Comparison of ENCODE assay signal across 8 cellular contexts in genomic region chr14:93543766-93544165, GRCh38.
DNase-seq lines count a peak whose midpoint lies in the region; ATAC-seq, FAIRE-seq and TF ChIP-seq lines count a peak whose summit lies in the region.

No MANE protein-coding gene starts in this region.

- H3K36me3 Mint-ChIP-seq in activated naive CD8-positive, alpha-beta T cell treated with anti-CD3 and anti-CD28 coated beads, Interleukin-2, amount 50 U/mL, for 24 hours (ENCODE audit: low read depth) = no peaks in the 10 kb centered on the region
- H3K36me3 Mint-ChIP-seq in mesothelial cell of epicardium = no peaks in the 10 kb centered on the region

- FAIRE-seq in RCC 7860 (lab: Jason Lieb, UNC) = no peak

- CTCF ChIA-PET in Panc1 (lab: Charles Lee) = no interaction called here

- DNase-seq in AG09319 (ENCODE audit: extremely low read depth, low read depth) (no peak), GM13976 (ENCODE audit: low spot score) (no peak), Panc1 (ENCODE audit: low read depth, low spot score) (no peak), foreskin fibroblast (peak; percentile 1 to 28), RCC 7860 (ENCODE audit: low spot score) (no peak), mesothelial cell of epicardium (ENCODE audit: low spot score in 2 of 2, unreplicated experiment in 2 of 2) (no peak)
- no peak for DNase-seq in activated naive CD8-positive, alpha-beta T cell treated with anti-CD3 and anti-CD28 coated beads, Interleukin-2, amount 50 U/mL, for 24 hours

- no peaks in the 10 kb centered on the region for H3K9me3 ChIP-seq in Panc1 (ENCODE audit: control insufficient read depth, insufficient read depth, low read depth, low read length)

- TF ChIP-seq CTCF in AG09319 (IDR thresholded peaks at IDR 0.05; ENCODE audit: low read depth, low read length) = peak; percentile 43
- peak; percentile 29 for TF ChIP-seq CTCF in GM13976 (IDR thresholded peaks at IDR 0.05; ENCODE audit: borderline replicate concordance, control extremely low read depth, extremely low read depth, insufficient read depth, missing control alignments)
- TF ChIP-seq CTCF in Panc1 (IDR thresholded peaks at IDR 0.05) = peak; percentile 43; the same call in 1 of the 2 replicates
- peak; percentile 37 for TF ChIP-seq CTCF in foreskin fibroblast (IDR thresholded peaks at IDR 0.05; ENCODE audit: low read depth, low read length)
- no peak for TF ChIP-seq CTCF in mesothelial cell of epicardium (IDR thresholded peaks at IDR 0.05; ENCODE audit: unreplicated experiment)

- no peaks in the 10 kb centered on the region for H3K4me1 ChIP-seq in Panc1 (ENCODE audit: control insufficient read depth, insufficient read depth, low read length)

- ATAC-seq in Panc1 (no peak), HG03439 (IDR thresholded peaks at IDR 0.05; ENCODE audit: unreplicated experiment) (no peak)
- ATAC-seq in activated naive CD8-positive, alpha-beta T cell treated with anti-CD3 and anti-CD28 coated beads, Interleukin-2, amount 50 U/mL, for 24 hours = no peak

- no peak overlapping the region for H3K4me3 Mint-ChIP-seq in activated naive CD8-positive, alpha-beta T cell treated with anti-CD3 and anti-CD28 coated beads, Interleukin-2, amount 50 U/mL, for 24 hours
- H3K4me3 Mint-ChIP-seq in mesothelial cell of epicardium = no peak overlapping the region

- no peak overlapping the region for H3K27ac Mint-ChIP-seq in activated naive CD8-positive, alpha-beta T cell treated with anti-CD3 and anti-CD28 coated beads, Interleukin-2, amount 50 U/mL, for 24 hours
- no peak overlapping the region for H3K27ac Mint-ChIP-seq in mesothelial cell of epicardium

- H3K4me3 ChIP-seq in Panc1 (ENCODE audit: low read depth in 2 of 2, low read length in 2 of 2) (no peak overlapping the region), foreskin fibroblast (ENCODE audit: low read depth in 1 of 2, low read length in 2 of 2) (no peak overlapping the region)

- no peak overlapping the region for H3K27ac ChIP-seq in Panc1 (ENCODE audit: low read length)

- POLR2A ChIA-PET in Panc1 (lab: Charles Lee) = no interaction called here

- no peaks in the 10 kb centered on the region for H3K9me3 Mint-ChIP-seq in activated naive CD8-positive, alpha-beta T cell treated with anti-CD3 and anti-CD28 coated beads, Interleukin-2, amount 50 U/mL, for 24 hours
- H3K9me3 Mint-ChIP-seq in mesothelial cell of epicardium = no peaks in the 10 kb centered on the region

- intact Hi-C loops in Panc1 (cut with micrococcal nuclease; ENCODE audit: unreplicated experiment) = loop anchor here (10.0 kb wide), 1 partner anchor 309 kb away; no protein-coding TSS in a partner anchor

- H3K36me3 ChIP-seq in Panc1 (ENCODE audit: control insufficient read depth, insufficient read depth, low read length) = no peaks in the 10 kb centered on the region

- H3K27me3 ChIP-seq in Panc1 (ENCODE audit: control insufficient read depth, insufficient read depth, low read length) = peaks cover 2% of the 10 kb centered on the region

- H3K27me3 Mint-ChIP-seq in activated naive CD8-positive, alpha-beta T cell treated with anti-CD3 and anti-CD28 coated beads, Interleukin-2, amount 50 U/mL, for 24 hours = peaks cover 12% of the 10 kb centered on the region
- H3K27me3 Mint-ChIP-seq in mesothelial cell of epicardium (ENCODE audit: low read depth) = peaks cover 12% of the 10 kb centered on the region

- no peaks in the 10 kb centered on the region for H3K4me1 Mint-ChIP-seq in activated naive CD8-positive, alpha-beta T cell treated with anti-CD3 and anti-CD28 coated beads, Interleukin-2, amount 50 U/mL, for 24 hours
- H3K4me1 Mint-ChIP-seq in mesothelial cell of epicardium = peaks cover 5% of the 10 kb centered on the region

- no TSS peak for BruUV-seq in Panc1 (replicated peaks; lab: Mats Ljungman, UMichigan)

- in situ Hi-C loops in GM13976 (cut with MboI; ENCODE audit: low sequenced_read_pairs, unreplicated experiment) = loop anchor here (10.0 kb wide), 1 partner anchor 309 kb away; no protein-coding TSS in a partner anchor
- in situ Hi-C loops in Panc1 (cut with HindIII; ENCODE audit: low pct_unique_long_range_greater_than_20kb, low sequenced_read_pairs) = no loop called here

Comparison
In these comparisons a context has a peak if more than half of its experiments do, and no peak if none do; other contexts are left out.
1. DNase-seq: peak in foreskin fibroblast (2 of 2); none in AG09319 (single experiment), GM13976 (single experiment), Panc1 (single experiment), RCC 7860 (single experiment), activated naive CD8-positive, alpha-beta T cell treated with anti-CD3 and anti-CD28 coated beads, Interleukin-2, amount 50 U/mL, for 24 hours (single experiment) and mesothelial cell of epicardium (0 of 2).